Comparison of ENCODE assay signal across 22 cellular contexts in the genomic region with DNA sequence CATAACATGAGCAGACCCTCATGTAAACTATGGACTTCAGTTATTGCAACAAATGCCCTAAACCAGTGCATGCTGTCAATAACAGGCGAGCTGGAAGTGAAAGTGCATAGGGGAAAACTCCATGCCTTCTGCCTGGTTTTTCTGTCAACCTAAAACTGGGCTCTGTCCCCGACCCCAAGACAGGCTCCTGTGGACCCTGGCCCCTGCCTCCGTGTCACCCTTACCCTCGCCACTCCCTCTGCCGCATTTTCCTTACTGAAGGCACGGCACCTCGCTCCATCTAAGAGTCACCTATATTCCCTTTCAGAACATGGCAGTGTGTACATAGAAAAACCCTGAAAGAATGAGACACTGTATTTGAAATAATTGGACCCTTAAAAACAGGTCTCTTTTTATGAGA.
"Had no signal": no experiment of that assay in that cellular context is flagged by ENCODE, and none has a peak within 500 bp of the region (broad histone marks: within the 10 kb centered on the region; RNA-seq: fewer than 3 reads in every experiment).

No MANE protein-coding gene starts in this region.

- FAIRE-seq: colon, endothelial cell of umbilical vein, frontal cortex had no signal

- H3K36me3 ChIP-seq: esophagus muscularis mucosa, gastroesophageal sphincter, heart left ventricle, left lung, lower lobe of right lung had no signal

- DNase-seq: dermis blood vessel endothelial cell; dorsolateral prefrontal cortex; effector CD4-positive, alpha-beta T cell; effector memory CD4-positive, alpha-beta T cell; foreskin keratinocyte; hypothalamus; immature natural killer cell; islet precursor cell; left cardiac atrium; left ventricle myocardium superior; lower lobe of right lung; mesenchymal stem cell; mucosa of descending colon had no signal

- H3K9me3 ChIP-seq: esophagus muscularis mucosa, gastroesophageal sphincter, heart left ventricle, left lung, lower lobe of right lung, mucosa of descending colon had no signal

- H3K27ac ChIP-seq: coronary artery, dorsolateral prefrontal cortex, esophagus muscularis mucosa, foreskin keratinocyte, gastroesophageal sphincter, heart left ventricle, hepatocyte, left lung, lower lobe of right lung had no signal

- H3K4me1 ChIP-seq: esophagus muscularis mucosa, foreskin keratinocyte, gastroesophageal sphincter, heart left ventricle, left lung, lower lobe of right lung had no signal

- H3K4me3 ChIP-seq: coronary artery, dorsolateral prefrontal cortex, esophagus muscularis mucosa, gastroesophageal sphincter, heart left ventricle, hepatocyte, left lung, lower lobe of right lung, mucosa of descending colon had no signal
